ENCODE assay signal across 1 cellular context in genomic region chr7:158829342-158830210, GRCh38.
TF ChIP-seq lines count a peak whose summit lies in the region.

TSS of gene ESYT2 (minus strand) at chr7:158829509. CDS start at chr7:158829418, 91 bp downstream.

TF ChIP-seq in SK-N-SH, 30 proteins besides CTCF, POLR2A, EP300 and RAD21 (continued from another document):
- TF ChIP-seq RFX5 (IDR thresholded peaks at IDR 0.05; ENCODE audit: low read length) (peak; percentile 74), CHD2 (IDR thresholded peaks at IDR 0.05; ENCODE audit: low read length, partially characterized antibody) (peak; percentile 87), RCOR1 (IDR thresholded peaks at IDR 0.05; ENCODE audit: low read length) (no peak), TAF1 (IDR thresholded peaks at IDR 0.05; ENCODE audit: borderline replicate concordance, low read depth, low read length) (peak; percentile 87), MAX (IDR thresholded peaks at IDR 0.05; ENCODE audit: low read depth) (peak; percentile 91), ZBTB33 (IDR thresholded peaks at IDR 0.05; ENCODE audit: borderline replicate concordance, low read depth) (peak; percentile 87), TCF12 (IDR thresholded peaks at IDR 0.05) (no peak), MEF2A (IDR thresholded peaks at IDR 0.05; ENCODE audit: borderline replicate concordance, low read depth) (no peak), TEAD4 (IDR thresholded peaks at IDR 0.05; ENCODE audit: borderline replicate concordance, insufficient read depth) (peak; percentile 57; the same call in 1 of the 2 replicates), YY1 (IDR thresholded peaks at IDR 0.05; ENCODE audit: low read depth) (0 out of 2 replicates have a peak, but pooled peaks have one; percentile 27), USF1 (IDR thresholded peaks at IDR 0.05; ENCODE audit: borderline replicate concordance, low read depth) (peak; percentile 15; the same call in 1 of the 2 replicates), REST (IDR thresholded peaks at IDR 0.05; ENCODE audit: low read depth, low read length) (0 out of 2 replicates have a peak, but pooled peaks have one; percentile 27), RXRA (IDR thresholded peaks at IDR 0.05; ENCODE audit: borderline replicate concordance, low read depth) (0 out of 2 replicates have a peak, but pooled peaks have one; percentile 20), MXI1 (IDR thresholded peaks at IDR 0.05; ENCODE audit: low read depth, low read length) (peak; percentile 89), FOSL2 (IDR thresholded peaks at IDR 0.05; ENCODE audit: borderline replicate concordance, low read depth) (0 out of 2 replicates have a peak, but pooled peaks have one; percentile 18), NFIC (IDR thresholded peaks at IDR 0.05; ENCODE audit: borderline replicate concordance) (no peak), SIN3A (IDR thresholded peaks at IDR 0.05; ENCODE audit: borderline replicate concordance, low read depth, low read length) (no peak)
